ENCODE assay signal across 9 cellular contexts in the genomic region with DNA sequence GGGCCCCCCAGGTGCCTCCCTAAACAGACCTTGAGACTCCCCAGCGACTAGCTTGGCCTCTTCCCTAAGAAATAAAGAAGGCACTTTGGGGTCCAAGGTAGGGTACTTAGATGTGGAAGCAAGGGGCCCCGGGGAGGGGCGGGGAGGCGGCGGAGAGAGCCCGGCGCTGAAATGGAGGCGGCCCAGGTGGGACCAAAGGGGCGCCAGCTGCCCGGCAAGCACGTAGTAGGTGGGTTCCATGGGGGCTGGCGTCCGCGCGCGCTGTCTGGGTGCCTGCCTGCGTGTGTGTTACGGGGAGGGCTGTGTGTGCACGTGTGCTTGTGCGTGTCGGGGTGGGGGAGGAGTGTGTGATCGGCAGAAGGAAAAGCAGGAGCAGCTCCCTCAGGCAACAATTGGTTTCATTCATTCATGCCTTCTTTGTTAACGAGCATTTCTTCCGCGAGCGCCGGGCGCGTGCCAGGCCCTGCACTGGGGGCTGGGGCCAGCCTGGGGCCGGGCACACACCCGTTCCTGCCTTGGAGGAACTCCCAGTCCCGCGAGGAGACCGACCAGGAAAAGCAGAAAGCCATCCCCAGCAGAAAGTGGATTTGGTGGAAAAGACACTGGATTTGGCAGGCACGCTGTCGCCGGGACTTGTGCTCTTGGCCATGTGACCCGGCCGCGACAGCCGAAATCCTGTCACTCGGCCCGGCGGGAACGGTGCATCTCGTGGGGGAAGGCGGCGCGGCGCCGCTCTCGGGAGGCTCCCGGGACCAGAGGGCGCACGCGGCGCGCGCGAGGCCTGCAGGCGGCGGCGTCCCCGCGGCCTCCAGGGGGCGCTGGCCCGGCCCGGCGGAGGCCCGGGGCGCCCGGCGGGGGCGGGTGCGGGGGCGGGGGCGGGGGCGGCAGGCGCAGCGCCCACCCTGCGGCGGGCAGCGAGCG. TPM values are rescaled to one million over a fixed set of nuclear protein-coding genes. Genes with fewer than 3 reads are reported as not detected.
DNase-seq lines count a peak whose midpoint lies in the region; ATAC-seq, FAIRE-seq and TF ChIP-seq lines count a peak whose summit lies in the region.
"Had no signal": no experiment of that assay in that cellular context is flagged by ENCODE, and none has a peak within 500 bp of the region (broad histone marks: within the 10 kb centered on the region; RNA-seq: fewer than 3 reads in every experiment).

No MANE protein-coding gene starts in this region.

- H3K9me3 ChIP-seq in Panc1 (ENCODE audit: control insufficient read depth, insufficient read depth, low read depth, low read length): no peaks in the 10 kb centered on the region
- H3K9me3 ChIP-seq in skeletal muscle satellite cell (replicated peaks; ENCODE audit: low read length): no peaks in the 10 kb centered on the region

- H3K36me3 Mint-ChIP-seq in stimulated activated memory B cell treated with anti-CD40 and anti-IgM and Interleukin-4, amounts not matched to agents 10 μg/mL and 1 μg/mL and 100 μg/mL, for 72 hours: no peaks in the 10 kb centered on the region
- H3K36me3 Mint-ChIP-seq: CD4-positive, CD25-positive, alpha-beta regulatory T cell had no signal

- peaks cover 4% of the 10 kb centered on the region for H3K27me3 ChIP-seq in Panc1 (ENCODE audit: control insufficient read depth, insufficient read depth, low read length)
- peaks cover 62% of the 10 kb centered on the region for H3K27me3 ChIP-seq in skeletal muscle satellite cell (ENCODE audit: control insufficient read depth, insufficient read depth, low read length)

- no peak overlapping the region for H3K9ac ChIP-seq in skeletal muscle satellite cell (ENCODE audit: low read depth, low read length)

- no peak overlapping the region for H3K27ac ChIP-seq in Panc1 (ENCODE audit: low read length)

- in situ Hi-C loops in Panc1 (cut with HindIII; ENCODE audit: low pct_unique_long_range_greater_than_20kb, low sequenced_read_pairs): no loop called here

- peak; percentile 54 for ATAC-seq in Panc1
- no peak for ATAC-seq in HG03460 (IDR thresholded peaks at IDR 0.05; ENCODE audit: unreplicated experiment)
- ATAC-seq in stimulated activated memory B cell treated with anti-CD40 and anti-IgM and Interleukin-4, amounts not matched to agents 10 μg/mL and 1 μg/mL and 100 μg/mL, for 72 hours: no peak

- no peak overlapping the region for H3K4me3 Mint-ChIP-seq in stimulated activated memory B cell treated with anti-CD40 and anti-IgM and Interleukin-4, amounts not matched to agents 10 μg/mL and 1 μg/mL and 100 μg/mL, for 72 hours

- H3K36me3 ChIP-seq in Panc1 (ENCODE audit: control insufficient read depth, insufficient read depth, low read length) (no peaks in the 10 kb centered on the region), skeletal muscle satellite cell (ENCODE audit: insufficient read depth, low read length) (no peaks in the 10 kb centered on the region)

- peak; percentile 39 for DNase-seq in NCI-H748 (lab: John Stamatoyannopoulos, UW; ENCODE audit: unreplicated experiment)
- DNase-seq in NCI-H748 treated with DMSO at 0.1 percent for 48 hours (lab: John Stamatoyannopoulos, UW): no peak
- no peak for DNase-seq in Panc1 (ENCODE audit: low read depth, low spot score)
- peak; percentile 62 to 73 for DNase-seq in frontal cortex (ENCODE audit: low spot score in 2 of 2)
- no peak for DNase-seq in activated CD4-positive, alpha-beta T cell treated with anti-CD3 and anti-CD28 coated beads for 1 hour
- DNase-seq: CD4-positive, CD25-positive, alpha-beta regulatory T cell had no signal

- POLR2A ChIA-PET in Panc1 (lab: Charles Lee): no interaction called here

- H3K4me2 ChIP-seq in skeletal muscle satellite cell (ENCODE audit: low read length): peak overlapping the region; percentile 73

- intact Hi-C loops in Panc1 (cut with micrococcal nuclease; ENCODE audit: unreplicated experiment): no loop called here

- H3K4me1 Mint-ChIP-seq in stimulated activated memory B cell treated with anti-CD40 and anti-IgM and Interleukin-4, amounts not matched to agents 10 μg/mL and 1 μg/mL and 100 μg/mL, for 72 hours: peaks cover 17% of the 10 kb centered on the region

- BruUV-seq in Panc1 (replicated peaks; lab: Mats Ljungman, UMichigan): no TSS peak

- H3K27ac Mint-ChIP-seq in stimulated activated memory B cell treated with anti-CD40 and anti-IgM and Interleukin-4, amounts not matched to agents 10 μg/mL and 1 μg/mL and 100 μg/mL, for 72 hours: no peak overlapping the region
- H3K27ac Mint-ChIP-seq: CD4-positive, CD25-positive, alpha-beta regulatory T cell had no signal

- peak overlapping the region; percentile 33 to 46 for H3K4me3 ChIP-seq in Panc1 (ENCODE audit: low read depth in 2 of 2, low read length in 2 of 2)
- H3K4me3 ChIP-seq in skeletal muscle satellite cell (ENCODE audit: low read length): peak overlapping the region; percentile 45

- H3K27me3 Mint-ChIP-seq in stimulated activated memory B cell treated with anti-CD40 and anti-IgM and Interleukin-4, amounts not matched to agents 10 μg/mL and 1 μg/mL and 100 μg/mL, for 72 hours: peaks cover 46% of the 10 kb centered on the region

- H3K9me3 Mint-ChIP-seq in stimulated activated memory B cell treated with anti-CD40 and anti-IgM and Interleukin-4, amounts not matched to agents 10 μg/mL and 1 μg/mL and 100 μg/mL, for 72 hours: no peaks in the 10 kb centered on the region
- H3K9me3 Mint-ChIP-seq: CD4-positive, CD25-positive, alpha-beta regulatory T cell had no signal

- H3K4me1 ChIP-seq in Panc1 (ENCODE audit: control insufficient read depth, insufficient read depth, low read length): peaks cover 7% of the 10 kb centered on the region
- H3K4me1 ChIP-seq in skeletal muscle satellite cell (ENCODE audit: control insufficient read depth, insufficient read depth, low read length): peaks cover 5% of the 10 kb centered on the region

- CTCF ChIA-PET in Panc1 (lab: Charles Lee): interaction anchor here (0.8 to 2.0 kb wide), 3 partner anchors 8 to 24 kb away, joined by 3 to 13 read pairs (median 4); no protein-coding TSS in a partner anchor

- TF ChIP-seq CTCF in Panc1 (IDR thresholded peaks at IDR 0.05): peak; percentile 69; the same call in 1 of the 2 replicates

- no peak for FAIRE-seq in frontal cortex (lab: Jason Lieb, UNC)

RNA-seq across cellular contexts. Expression of gene DUSP9, which starts 3.3 kb away (rescaled TPM):
- 7.1 TPM for total RNA-seq in Panc1 (2021; ENCODE audit: unreplicated experiment)
- 9.8 TPM for polyA plus RNA-seq in Panc1 (2012; ENCODE audit: insufficient read length)
- total RNA-seq in frontal cortex: 2.9 TPM
- 0.25 TPM in 1 of 2 replicates, not detected in the other for total RNA-seq in skeletal muscle satellite cell (2012; rRNA removed)
- total RNA-seq: CD4-positive, CD25-positive, alpha-beta regulatory T cell had no signal
- polyA plus RNA-seq: CD4-positive, CD25-positive, alpha-beta regulatory T cell had no signal

RNA-seq across cellular contexts. Expression of gene PNCK, which starts 29.9 kb away (rescaled TPM):
- total RNA-seq in Panc1 (2021; ENCODE audit: unreplicated experiment): 2.3 TPM
- polyA plus RNA-seq in Panc1 (2012; ENCODE audit: insufficient read length): 2.2 TPM
- total RNA-seq in frontal cortex: 18.3 TPM
- not detected in 2 replicates for total RNA-seq in skeletal muscle satellite cell (2012; rRNA removed)
- polyA plus RNA-seq: CD4-positive, CD25-positive, alpha-beta regulatory T cell had no signal

RNA-seq across cellular contexts. Expression of gene SLC6A8, which starts 44.0 kb away (rescaled TPM):
- 125 TPM for total RNA-seq in Panc1 (2021; ENCODE audit: unreplicated experiment)
- polyA plus RNA-seq in Panc1 (2012; ENCODE audit: insufficient read length): 165 TPM
- total RNA-seq in frontal cortex: 12.2 TPM
- 9.1 and 14.0 TPM in 2 replicates for total RNA-seq in skeletal muscle satellite cell (2012; rRNA removed)

RNA-seq across cellular contexts. Expression of gene CCNQ, which starts 44.8 kb away (rescaled TPM):
- 42.1 TPM for total RNA-seq in Panc1 (2021; ENCODE audit: unreplicated experiment)
- polyA plus RNA-seq in Panc1 (2012; ENCODE audit: insufficient read length): 49.4 TPM
- total RNA-seq in frontal cortex: 21.2 TPM
- total RNA-seq in skeletal muscle satellite cell (2012; rRNA removed): 33.2 and 36.9 TPM in 2 replicates

Comparison
In these comparisons a context has a peak if more than half of its experiments do, and no peak if none do; other contexts are left out.
1. DNase-seq: peak in NCI-H748 (single experiment) and frontal cortex (2 of 2); none in NCI-H748 treated with DMSO at 0.1 percent for 48 hours (single experiment), Panc1 (single experiment) and activated CD4-positive, alpha-beta T cell treated with anti-CD3 and anti-CD28 coated beads for 1 hour (single experiment).